17 cellular contexts compared by ENCODE assay signal in the genomic region with DNA sequence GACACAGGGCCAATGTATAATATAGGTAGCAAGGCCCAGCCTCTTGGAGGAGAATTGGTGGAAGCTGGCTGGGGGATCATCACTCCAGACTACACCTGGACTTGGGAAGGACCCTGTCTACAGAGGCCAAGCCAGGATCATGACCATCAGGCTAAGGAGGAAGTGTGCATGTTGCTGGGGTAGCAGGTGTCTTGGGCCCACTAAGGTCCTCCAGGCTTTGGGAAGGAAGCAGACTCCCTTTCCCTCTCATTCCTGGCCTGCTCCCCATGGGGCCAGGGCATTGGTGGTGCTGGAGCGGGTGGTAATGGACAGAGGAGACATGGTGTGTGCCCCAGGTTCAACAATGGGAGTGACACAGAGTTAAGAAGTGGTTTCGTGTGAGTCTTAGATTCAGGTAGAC. TPM values are rescaled to one million over a fixed set of nuclear protein-coding genes. Genes with fewer than 3 reads are reported as not detected.
A peak's percentile ranks its signal among the peaks of the same experiment; 100 is the strongest.
DNase-seq lines count a peak whose midpoint lies in the region; ATAC-seq and TF ChIP-seq lines count a peak whose summit lies in the region.
"Had no signal": no experiment of that assay in that cellular context is flagged by ENCODE, and none has a peak within 500 bp of the region (broad histone marks: within the 10 kb centered on the region; RNA-seq: fewer than 3 reads in every experiment).

No MANE protein-coding gene starts in this region.

- H3K27ac ChIP-seq in left ventricle myocardium inferior (replicated peaks) (peak overlapping the region; percentile 86), osteoblast (ENCODE audit: low read depth, low read length) (no peak overlapping the region), vagina (no peak overlapping the region)

- H3K36me3 Mint-ChIP-seq in activated T-cell treated with anti-CD3 and anti-CD28 coated beads, Interleukin-2, amount 50 U/mL, for 72 hours (ENCODE audit: insufficient read depth in 2 of 2): no peaks in the 10 kb centered on the region
- H3K36me3 Mint-ChIP-seq: CD4-positive, alpha-beta memory T cell had no signal

- intact Hi-C loops in left ventricle myocardium inferior (cut with micrococcal nuclease) (no loop called here), Right ventricle myocardium superior (cut with DNase I) (no loop called here), vagina (cut with DNase I) (no loop called here)

- no peaks in the 10 kb centered on the region for H4K20me1 ChIP-seq in osteoblast (ENCODE audit: insufficient read depth, low read length)

- no peak for TF ChIP-seq POLR2A in vagina (IDR thresholded peaks at IDR 0.05)

- DNase-seq in left ventricle myocardium inferior: no peak
- DNase-seq in Right ventricle myocardium superior: no peak
- peak; percentile 59 for DNase-seq in mesenteric fat pad (ENCODE audit: low spot score)
- peak; percentile 5 for DNase-seq in osteoblast (ENCODE audit: insufficient read length, low spot score, missing footprints)
- peak; percentile 77 to 83 for DNase-seq in vagina (ENCODE audit: extremely low spot score in 2 of 2)
- DNase-seq in activated T-cell treated with anti-CD3 and anti-CD28 coated beads, Interleukin-2, amount 50 U/mL, for 72 hours: no peak
- DNase-seq: C1 segment of cervical spinal cord; Calu3; CD4-positive, alpha-beta memory T cell; COR-L47; DMS53; DMS79 treated with DMSO at 0.1 percent for 48 hours; GF-D8; GOT3; HFFc6 had no signal

- no peaks in the 10 kb centered on the region for H3K9me3 Mint-ChIP-seq in activated T-cell treated with anti-CD3 and anti-CD28 coated beads, Interleukin-2, amount 50 U/mL, for 72 hours
- H3K9me3 Mint-ChIP-seq: HFFc6 had no signal

- no peaks in the 10 kb centered on the region for H3K79me2 ChIP-seq in osteoblast (ENCODE audit: insufficient read depth, low read length)

- H3K27me3 ChIP-seq in left ventricle myocardium inferior (ENCODE audit: low read depth) (no peaks in the 10 kb centered on the region), osteoblast (ENCODE audit: insufficient read depth, low read length) (no peaks in the 10 kb centered on the region), vagina (no peaks in the 10 kb centered on the region)

- H3K4me1 ChIP-seq in left ventricle myocardium inferior (peaks cover 97% of the 10 kb centered on the region), osteoblast (ENCODE audit: insufficient read depth, low read length) (peaks cover 65% of the 10 kb centered on the region), vagina (peaks cover 61% of the 10 kb centered on the region)
- H3K4me1 ChIP-seq: HAP-1 had no signal

- no peaks in the 10 kb centered on the region for H3K27me3 Mint-ChIP-seq in activated T-cell treated with anti-CD3 and anti-CD28 coated beads, Interleukin-2, amount 50 U/mL, for 72 hours (ENCODE audit: low read depth)

- H3K4me3 ChIP-seq in left ventricle myocardium inferior (no peak overlapping the region), osteoblast (ENCODE audit: insufficient read depth, low read length) (no peak overlapping the region), vagina (no peak overlapping the region)
- H3K4me3 ChIP-seq: HAP-1 had no signal

- ATAC-seq in Right ventricle myocardium superior (ENCODE audit: poor library complexity) (no peak), HG02588 (IDR thresholded peaks at IDR 0.05; ENCODE audit: unreplicated experiment) (no peak)
- ATAC-seq in activated T-cell treated with anti-CD3 and anti-CD28 coated beads, Interleukin-2, amount 50 U/mL, for 72 hours (replicated peaks in 1 of 2): no peak

- H2AFZ ChIP-seq in osteoblast (ENCODE audit: low read length): no peak overlapping the region

- TF ChIP-seq CTCF in left ventricle myocardium inferior (IDR thresholded peaks at IDR 0.05; ENCODE audit: borderline replicate concordance): no peak
- no peak for TF ChIP-seq CTCF in osteoblast (IDR thresholded peaks at IDR 0.05; ENCODE audit: extremely low read depth, low read depth, low read length)
- TF ChIP-seq CTCF in vagina (IDR thresholded peaks at IDR 0.05): no peak

- H3K4me2 ChIP-seq in osteoblast (ENCODE audit: insufficient read depth, low read length): no peak overlapping the region

- no peak overlapping the region for H3K4me3 Mint-ChIP-seq in activated T-cell treated with anti-CD3 and anti-CD28 coated beads, Interleukin-2, amount 50 U/mL, for 72 hours
- H3K4me3 Mint-ChIP-seq: CD4-positive, alpha-beta memory T cell; HFFc6 had no signal

- H3K9me3 ChIP-seq in left ventricle myocardium inferior (replicated peaks) (no peaks in the 10 kb centered on the region), osteoblast (ENCODE audit: low read depth, low read length) (no peaks in the 10 kb centered on the region), vagina (no peaks in the 10 kb centered on the region)
- H3K9me3 ChIP-seq: HAP-1 had no signal

- H3K4me1 Mint-ChIP-seq in activated T-cell treated with anti-CD3 and anti-CD28 coated beads, Interleukin-2, amount 50 U/mL, for 72 hours (ENCODE audit: low read depth): no peaks in the 10 kb centered on the region
- H3K4me1 Mint-ChIP-seq: CD4-positive, alpha-beta memory T cell had no signal

- no peaks in the 10 kb centered on the region for H3K36me3 ChIP-seq in left ventricle myocardium inferior
- H3K36me3 ChIP-seq in osteoblast (ENCODE audit: insufficient read depth, low read length): no peaks in the 10 kb centered on the region
- no peaks in the 10 kb centered on the region for H3K36me3 ChIP-seq in vagina
- H3K36me3 ChIP-seq: HAP-1 had no signal

- H3K27ac Mint-ChIP-seq in activated T-cell treated with anti-CD3 and anti-CD28 coated beads, Interleukin-2, amount 50 U/mL, for 72 hours: no peak overlapping the region
- H3K27ac Mint-ChIP-seq: HFFc6 had no signal

RNA-seq across cellular contexts. Expression of a gene that starts 16.0 kb away (rescaled TPM):
- total RNA-seq in left ventricle myocardium inferior (22.8 TPM), Right ventricle myocardium superior (20.5 TPM), mesenteric fat pad (5.9 TPM), osteoblast (19.2 and 23.5 TPM in 2 replicates), vagina (13.5 TPM)
- under 1 TPM; 0.10 to 0.32 TPM for total RNA-seq in activated T-cell treated with anti-CD3 and anti-CD28 coated beads, Interleukin-2, amount 50 U/mL, for 72 hours

Comparison
In these comparisons a context has a peak if more than half of its experiments do, and no peak if none do; other contexts are left out.
1. DNase-seq: peak in mesenteric fat pad (single experiment), osteoblast (single experiment) and vagina (2 of 2); none in left ventricle myocardium inferior (single experiment), Right ventricle myocardium superior (single experiment) and activated T-cell treated with anti-CD3 and anti-CD28 coated beads, Interleukin-2, amount 50 U/mL, for 72 hours (0 of 2).